Comparison of ENCODE assay signal across 2 cellular contexts in the genomic region with DNA sequence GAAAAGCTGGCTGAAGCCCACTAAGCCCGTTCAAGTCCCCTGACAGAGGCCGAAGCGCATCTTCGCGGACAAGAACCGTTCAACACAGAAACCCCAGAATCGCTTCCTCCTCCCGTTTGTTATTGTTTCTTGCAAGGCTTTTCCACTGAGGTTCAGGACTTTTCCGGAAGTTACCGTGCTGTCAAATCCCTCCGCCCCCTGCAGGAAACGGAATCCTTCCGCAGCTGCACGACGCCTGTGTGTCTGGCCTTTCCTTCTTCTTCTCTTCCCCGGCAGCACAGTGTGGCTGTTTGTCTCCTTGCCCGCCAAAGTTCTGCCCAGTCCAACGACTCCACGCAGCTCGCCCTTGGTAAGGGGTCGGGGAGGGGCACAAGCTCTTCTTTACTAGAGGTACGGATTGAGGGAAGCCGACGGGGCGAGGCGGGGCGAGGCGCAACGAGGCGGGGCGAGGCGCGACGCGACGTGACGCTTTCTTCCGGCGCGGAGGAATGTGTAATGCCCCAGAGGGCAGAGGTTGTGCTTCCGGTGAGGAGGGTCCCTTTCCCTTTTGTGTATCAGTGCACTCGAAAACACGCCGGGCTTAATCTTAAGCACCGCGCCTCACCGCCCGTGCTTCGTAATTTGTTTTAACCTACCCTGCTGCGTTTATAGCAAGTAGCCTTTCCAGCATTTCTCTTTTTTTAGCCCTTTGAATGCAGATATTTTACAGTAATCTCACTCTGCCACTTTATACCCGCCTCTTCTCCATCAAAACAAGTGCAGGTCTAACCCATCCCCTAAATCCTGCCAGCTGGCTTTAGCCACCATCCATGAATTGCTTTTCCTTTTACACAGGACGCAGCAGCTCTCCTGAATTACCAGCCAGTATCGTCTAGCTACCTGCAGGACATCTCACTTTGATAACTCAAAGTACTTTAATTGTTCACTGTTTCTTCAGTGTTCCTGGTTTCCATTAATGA.
TF ChIP-seq lines count a peak whose summit lies in the region.

TSS of gene KDM5A (minus strand) at position 183 of the 959 bp plus-strand sequence. CDS start 229 bp downstream, outside the sequence.

TF ChIP-seq in SK-N-SH, 30 proteins besides CTCF, POLR2A, EP300 and RAD21 (continued from another document):
- TF ChIP-seq CHD2 (IDR thresholded peaks at IDR 0.05; ENCODE audit: low read length, partially characterized antibody), result peak; percentile 96
- TF ChIP-seq ZBTB33 (IDR thresholded peaks at IDR 0.05; ENCODE audit: borderline replicate concordance, low read depth), result no peak
- no peak for TF ChIP-seq GATA2 (CRISPR knock-in tag; IDR thresholded peaks at IDR 0.05)
- TF ChIP-seq SMC3 (IDR thresholded peaks at IDR 0.05; ENCODE audit: low read depth, low read length), result no peak
- TF ChIP-seq FOSL2 (IDR thresholded peaks at IDR 0.05; ENCODE audit: borderline replicate concordance, low read depth), result no peak
- TF ChIP-seq JUND (IDR thresholded peaks at IDR 0.05), result no peak
- TF ChIP-seq GABPA (IDR thresholded peaks at IDR 0.05; ENCODE audit: low read depth), result peak; percentile 92
- TF ChIP-seq TAF1 (IDR thresholded peaks at IDR 0.05; ENCODE audit: borderline replicate concordance, low read depth, low read length), result peak; percentile 92

TF ChIP-seq in K562, 482 proteins besides CTCF, POLR2A, EP300 and RAD21 (continued from another document and continues in another):
- TF ChIP-seq ZBTB40 (IDR thresholded peaks at IDR 0.05) (peak; percentile 96), ZBTB40 (CRISPR knock-in tag; IDR thresholded peaks at IDR 0.05) (no peak), ELF1 (tag; IDR thresholded peaks at IDR 0.05) (peak; percentile 92), KDM2B (CRISPR knock-in tag; IDR thresholded peaks at IDR 0.05) (no peak), CREB1 (IDR thresholded peaks at IDR 0.05) (peak; percentile 98), CREB1 (CRISPR knock-in tag; IDR thresholded peaks at IDR 0.05) (peak; percentile 96), CAMTA2 (CRISPR knock-in tag; conservative IDR thresholded peaks at IDR 0.05) (no peak), ZC3H4 (CRISPR knock-in tag; IDR thresholded peaks at IDR 0.05; ENCODE audit: borderline replicate concordance) (no peak), ZNF263 (CRISPR knock-in tag; IDR thresholded peaks at IDR 0.05; ENCODE audit: borderline replicate concordance) (no peak), ZBTB33 (CRISPR knock-in tag; IDR thresholded peaks at IDR 0.05) (no peak), ZBTB7A (IDR thresholded peaks at IDR 0.05; ENCODE audit: borderline replicate concordance, control insufficient read depth, low read depth, low read length) (peak; percentile 14; the same call in 1 of the 2 replicates), CTBP1 (IDR thresholded peaks at IDR 0.05; ENCODE audit: borderline replicate concordance) (peak; percentile 51; the same call in 1 of the 2 replicates), TFAP4 (CRISPR knock-in tag; IDR thresholded peaks at IDR 0.05; ENCODE audit: borderline replicate concordance) (peak; percentile 79), ZNF76 (CRISPR knock-in tag; IDR thresholded peaks at IDR 0.05; ENCODE audit: borderline replicate concordance) (no peak)
- TF ChIP-seq, protein P1, sequence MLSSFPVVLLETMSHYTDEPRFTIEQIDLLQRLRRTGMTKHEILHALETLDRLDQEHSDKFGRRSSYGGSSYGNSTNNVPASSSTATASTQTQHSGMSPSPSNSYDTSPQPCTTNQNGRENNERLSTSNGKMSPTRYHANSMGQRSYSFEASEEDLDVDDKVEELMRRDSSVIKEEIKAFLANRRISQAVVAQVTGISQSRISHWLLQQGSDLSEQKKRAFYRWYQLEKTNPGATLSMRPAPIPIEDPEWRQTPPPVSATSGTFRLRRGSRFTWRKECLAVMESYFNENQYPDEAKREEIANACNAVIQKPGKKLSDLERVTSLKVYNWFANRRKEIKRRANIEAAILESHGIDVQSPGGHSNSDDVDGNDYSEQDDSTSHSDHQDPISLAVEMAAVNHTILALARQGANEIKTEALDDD (IDR thresholded peaks at IDR 0.05), result no peak
- TF ChIP-seq, protein P2, sequence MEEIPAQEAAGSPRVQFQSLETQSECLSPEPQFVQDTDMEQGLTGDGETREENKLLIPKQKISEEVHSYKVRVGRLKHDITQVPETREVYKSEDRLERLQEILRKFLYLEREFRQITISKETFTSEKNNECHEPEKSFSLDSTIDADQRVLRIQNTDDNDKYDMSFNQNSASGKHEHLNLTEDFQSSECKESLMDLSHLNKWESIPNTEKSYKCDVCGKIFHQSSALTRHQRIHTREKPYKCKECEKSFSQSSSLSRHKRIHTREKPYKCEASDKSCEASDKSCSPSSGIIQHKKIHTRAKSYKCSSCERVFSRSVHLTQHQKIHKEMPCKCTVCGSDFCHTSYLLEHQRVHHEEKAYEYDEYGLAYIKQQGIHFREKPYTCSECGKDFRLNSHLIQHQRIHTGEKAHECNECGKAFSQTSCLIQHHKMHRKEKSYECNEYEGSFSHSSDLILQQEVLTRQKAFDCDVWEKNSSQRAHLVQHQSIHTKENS (CRISPR knock-in tag; IDR thresholded peaks at IDR 0.05), result no peak
- TF ChIP-seq, protein P3, sequence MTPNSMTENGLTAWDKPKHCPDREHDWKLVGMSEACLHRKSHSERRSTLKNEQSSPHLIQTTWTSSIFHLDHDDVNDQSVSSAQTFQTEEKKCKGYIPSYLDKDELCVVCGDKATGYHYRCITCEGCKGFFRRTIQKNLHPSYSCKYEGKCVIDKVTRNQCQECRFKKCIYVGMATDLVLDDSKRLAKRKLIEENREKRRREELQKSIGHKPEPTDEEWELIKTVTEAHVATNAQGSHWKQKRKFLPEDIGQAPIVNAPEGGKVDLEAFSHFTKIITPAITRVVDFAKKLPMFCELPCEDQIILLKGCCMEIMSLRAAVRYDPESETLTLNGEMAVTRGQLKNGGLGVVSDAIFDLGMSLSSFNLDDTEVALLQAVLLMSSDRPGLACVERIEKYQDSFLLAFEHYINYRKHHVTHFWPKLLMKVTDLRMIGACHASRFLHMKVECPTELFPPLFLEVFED (CRISPR knock-in tag; conservative IDR thresholded peaks at IDR 0.05), result no peak
- TF ChIP-seq, protein P4, sequence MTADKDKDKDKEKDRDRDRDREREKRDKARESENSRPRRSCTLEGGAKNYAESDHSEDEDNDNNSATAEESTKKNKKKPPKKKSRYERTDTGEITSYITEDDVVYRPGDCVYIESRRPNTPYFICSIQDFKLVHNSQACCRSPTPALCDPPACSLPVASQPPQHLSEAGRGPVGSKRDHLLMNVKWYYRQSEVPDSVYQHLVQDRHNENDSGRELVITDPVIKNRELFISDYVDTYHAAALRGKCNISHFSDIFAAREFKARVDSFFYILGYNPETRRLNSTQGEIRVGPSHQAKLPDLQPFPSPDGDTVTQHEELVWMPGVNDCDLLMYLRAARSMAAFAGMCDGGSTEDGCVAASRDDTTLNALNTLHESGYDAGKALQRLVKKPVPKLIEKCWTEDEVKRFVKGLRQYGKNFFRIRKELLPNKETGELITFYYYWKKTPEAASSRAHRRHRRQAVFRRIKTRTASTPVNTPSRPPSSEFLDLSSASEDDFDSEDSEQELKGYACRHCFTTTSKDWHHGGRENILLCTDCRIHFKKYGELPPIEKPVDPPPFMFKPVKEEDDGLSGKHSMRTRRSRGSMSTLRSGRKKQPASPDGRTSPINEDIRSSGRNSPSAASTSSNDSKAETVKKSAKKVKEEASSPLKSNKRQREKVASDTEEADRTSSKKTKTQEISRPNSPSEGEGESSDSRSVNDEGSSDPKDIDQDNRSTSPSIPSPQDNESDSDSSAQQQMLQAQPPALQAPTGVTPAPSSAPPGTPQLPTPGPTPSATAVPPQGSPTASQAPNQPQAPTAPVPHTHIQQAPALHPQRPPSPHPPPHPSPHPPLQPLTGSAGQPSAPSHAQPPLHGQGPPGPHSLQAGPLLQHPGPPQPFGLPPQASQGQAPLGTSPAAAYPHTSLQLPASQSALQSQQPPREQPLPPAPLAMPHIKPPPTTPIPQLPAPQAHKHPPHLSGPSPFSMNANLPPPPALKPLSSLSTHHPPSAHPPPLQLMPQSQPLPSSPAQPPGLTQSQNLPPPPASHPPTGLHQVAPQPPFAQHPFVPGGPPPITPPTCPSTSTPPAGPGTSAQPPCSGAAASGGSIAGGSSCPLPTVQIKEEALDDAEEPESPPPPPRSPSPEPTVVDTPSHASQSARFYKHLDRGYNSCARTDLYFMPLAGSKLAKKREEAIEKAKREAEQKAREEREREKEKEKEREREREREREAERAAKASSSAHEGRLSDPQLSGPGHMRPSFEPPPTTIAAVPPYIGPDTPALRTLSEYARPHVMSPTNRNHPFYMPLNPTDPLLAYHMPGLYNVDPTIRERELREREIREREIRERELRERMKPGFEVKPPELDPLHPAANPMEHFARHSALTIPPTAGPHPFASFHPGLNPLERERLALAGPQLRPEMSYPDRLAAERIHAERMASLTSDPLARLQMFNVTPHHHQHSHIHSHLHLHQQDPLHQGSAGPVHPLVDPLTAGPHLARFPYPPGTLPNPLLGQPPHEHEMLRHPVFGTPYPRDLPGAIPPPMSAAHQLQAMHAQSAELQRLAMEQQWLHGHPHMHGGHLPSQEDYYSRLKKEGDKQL (CRISPR knock-in tag; IDR thresholded peaks at IDR 0.05; ENCODE audit: borderline replicate concordance), result 0 out of 2 replicates have a peak, but pooled peaks have one; percentile 21
